ENCODE assay signal across 14 cellular contexts in genomic region chr20:25532971-25533391, GRCh38. TPM values are rescaled to one million over a fixed set of nuclear protein-coding genes. Genes with fewer than 3 reads are reported as not detected.
DNase-seq lines count a peak whose midpoint lies in the region; ATAC-seq and TF ChIP-seq lines count a peak whose summit lies in the region.
"Had no signal": no experiment of that assay in that cellular context is flagged by ENCODE, and none has a peak within 500 bp of the region (broad histone marks: within the 10 kb centered on the region; RNA-seq: fewer than 3 reads in every experiment).

No MANE protein-coding gene starts in this region.

- in situ Hi-C loops in transverse colon (cut with MboI; ENCODE audit: low pct_ligation_motif_present in 1 of 4, low pct_unique_long_range_greater_than_20kb in 1 of 4, low sequenced_read_pairs in 3 of 4), result no loop called here

- peak overlapping the region; percentile 62 for H3K27ac ChIP-seq in muscle layer of duodenum (ENCODE audit: low read length)
- H3K27ac ChIP-seq in transverse colon, result peak overlapping the region; percentile 29 to 57 (median 50)
- H3K27ac ChIP-seq: parathyroid adenoma had no signal

- intact Hi-C loops in transverse colon (cut with DNase I; ENCODE audit: low total_unique reads), result no loop called here

- H3K9me3 ChIP-seq in adipocyte (ENCODE audit: control insufficient read depth, low read length) (no peaks in the 10 kb centered on the region), muscle layer of duodenum (ENCODE audit: control insufficient read depth in 1 of 2, low read length in 2 of 2) (no peaks in the 10 kb centered on the region), transverse colon (no peaks in the 10 kb centered on the region), MG63 (no peaks in the 10 kb centered on the region)

- H3K4me3 ChIP-seq in adipocyte (ENCODE audit: low read length) (peak overlapping the region; percentile 57), fibroblast of mammary gland (ENCODE audit: control insufficient read depth, low read depth, low read length) (no peak overlapping the region), muscle layer of duodenum (ENCODE audit: low read depth in 1 of 2, low read length in 2 of 2) (peak overlapping the region; percentile 30 to 40), transverse colon (peak overlapping the region in 1 of 4 donors; percentile 2), MG63 (no peak overlapping the region)

- H3K36me3 ChIP-seq in adipocyte (ENCODE audit: control insufficient read depth, insufficient read depth, low read length, severe bottlenecking), result no peaks in the 10 kb centered on the region
- H3K36me3 ChIP-seq in muscle layer of duodenum (ENCODE audit: control insufficient read depth in 1 of 2, insufficient read depth in 2 of 2, low read length in 2 of 2), result no peaks in the 10 kb centered on the region
- H3K36me3 ChIP-seq in transverse colon, result no peaks in the 10 kb centered on the region
- H3K36me3 ChIP-seq in MG63, result no peaks in the 10 kb centered on the region

- no peak for ATAC-seq in GM18870 (IDR thresholded peaks at IDR 0.05; ENCODE audit: unreplicated experiment)

- 51 to 75% methylated on average over 3 to 11 of the region's 11 CpGs for WGBS in transverse colon (ENCODE audit: low coverage in 1 of 2), 2 donors

- no peak for TF ChIP-seq CTCF in fibroblast of mammary gland (conservative IDR thresholded peaks at IDR 0.05; ENCODE audit: control insufficient read depth, insufficient read depth, low read depth, low read length)
- TF ChIP-seq CTCF in transverse colon (IDR thresholded peaks at IDR 0.05), result no peak

- TF ChIP-seq POLR2A in transverse colon (IDR thresholded peaks at IDR 0.05), result no peak

- no peaks in the 10 kb centered on the region for H3K27me3 ChIP-seq in adipocyte (replicated peaks; ENCODE audit: control insufficient read depth, insufficient read depth, low read length)
- H3K27me3 ChIP-seq in muscle layer of duodenum (ENCODE audit: low read depth, low read length), result no peaks in the 10 kb centered on the region
- no peaks in the 10 kb centered on the region for H3K27me3 ChIP-seq in transverse colon
- no peaks in the 10 kb centered on the region for H3K27me3 ChIP-seq in MG63

- DNase-seq in adipocyte (ENCODE audit: low read depth) (no peak), fibroblast of mammary gland (ENCODE audit: low read depth) (peak; percentile 28), transverse colon (no peak), MG63 (no peak), NCI-H187 treated with DMSO at 0.1 percent for 48 hours (lab: John Stamatoyannopoulos, UW) (no peak)
- DNase-seq: activated B cell treated with CpG ODN at 0.5 μM for 24 hours; activated gamma-delta T cell; CD4-positive, CD25-positive, alpha-beta regulatory T cell; KG1; NCI-H1417 treated with DMSO at 0.1 percent for 48 hours; OCI-M1 had no signal

- TF ChIP-seq EP300 in transverse colon (IDR thresholded peaks at IDR 0.05; ENCODE audit: low read depth), result no peak

- peak overlapping the region; percentile 72 for H3K9ac ChIP-seq in adipocyte (ENCODE audit: low read length)
- H3K9ac ChIP-seq: parathyroid adenoma had no signal

- H3K4me1 ChIP-seq in adipocyte (ENCODE audit: control insufficient read depth, insufficient read depth, low read length) (peaks cover 6% of the 10 kb centered on the region), muscle layer of duodenum (ENCODE audit: control insufficient read depth in 1 of 2, insufficient read depth in 2 of 2, low read length in 2 of 2) (peaks cover 0 to 17% of the 10 kb centered on the region in 2 donors), transverse colon (peaks cover 0 to 3% (median 0%) of the 10 kb centered on the region in 4 donors)
- H3K4me1 ChIP-seq: parathyroid adenoma had no signal

RNA-seq across cellular contexts. Expression of gene NINL, which starts 52.4 kb away (rescaled TPM):
- total RNA-seq in transverse colon, result 1 to 10 TPM; 3.1 to 9.7 (median 5.7) TPM
- total RNA-seq in MG63 (2014; rRNA removed; shearing (Covaris generic); ENCODE audit: low replicate concordance), result 3.2 and 9.0 TPM in 2 replicates

Comparison
In these comparisons a context has a peak if more than half of its experiments do, and no peak if none do; other contexts are left out.
1. H3K4me3 ChIP-seq: peak in adipocyte (single experiment) and muscle layer of duodenum (2 of 2); none in fibroblast of mammary gland (single experiment) and MG63 (single experiment).